11 cellular contexts compared by ENCODE assay signal in the genomic region with DNA sequence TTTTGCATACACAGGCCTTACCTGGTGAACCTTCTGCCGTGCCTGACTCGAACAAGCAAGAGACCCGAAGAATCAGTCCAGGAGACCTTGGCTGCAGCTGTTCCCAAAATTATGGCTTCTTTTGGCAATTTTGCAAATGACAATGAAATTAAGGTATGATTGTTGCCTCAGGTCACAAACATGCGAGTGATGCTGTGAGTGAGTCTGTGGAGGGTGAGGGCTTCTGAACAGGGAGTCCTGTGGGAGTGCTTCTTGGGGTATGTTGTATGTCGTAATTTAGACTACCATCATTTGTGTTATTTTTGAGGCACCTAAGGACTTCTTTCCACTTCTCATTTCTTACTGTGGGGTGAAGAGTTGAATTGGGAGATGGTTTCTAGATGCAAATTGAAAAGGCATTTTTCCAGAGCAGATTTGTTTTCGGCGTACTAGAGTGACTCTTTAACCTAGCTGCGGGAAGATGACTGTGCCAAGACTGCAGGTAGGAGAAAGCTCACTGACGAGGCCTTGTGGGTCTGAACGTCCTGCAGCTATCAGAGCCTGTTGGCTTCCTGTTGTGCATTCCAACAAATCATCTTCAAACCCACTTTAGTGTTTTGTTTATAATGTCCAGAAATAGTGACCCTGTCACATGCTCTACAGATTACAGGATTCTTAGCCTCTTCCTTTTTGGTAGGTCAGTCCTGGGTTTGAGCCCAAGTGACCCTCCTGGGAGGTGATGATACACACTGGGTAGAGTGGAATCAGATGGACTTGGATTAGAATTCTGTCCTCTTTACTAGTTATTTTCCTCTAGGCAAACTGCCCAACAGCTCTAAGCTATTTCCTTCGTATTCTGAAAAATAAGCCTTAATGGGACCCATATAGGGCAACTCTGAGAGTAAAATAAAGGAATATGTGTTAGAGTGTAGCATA. TPM values are rescaled to one million over a fixed set of nuclear protein-coding genes. Genes with fewer than 3 reads are reported as not detected.
DNase-seq lines count a peak whose midpoint lies in the region; ATAC-seq and TF ChIP-seq lines count a peak whose summit lies in the region.
"Had no signal": no experiment of that assay in that cellular context is flagged by ENCODE, and none has a peak within 500 bp of the region (broad histone marks: within the 10 kb centered on the region; RNA-seq: fewer than 3 reads in every experiment).

No MANE protein-coding gene starts in this region.

- no peak overlapping the region for H3K9ac ChIP-seq in Karpas-422 (ENCODE audit: low read length)

- H3K4me1 Mint-ChIP-seq in memory B cell = peaks cover 12% of the 10 kb centered on the region
- peaks cover 5 to 8% (median 7%) of the 10 kb centered on the region in 4 donors for H3K4me1 Mint-ChIP-seq in naive thymus-derived CD8-positive, alpha-beta T cell

- no peaks in the 10 kb centered on the region for H3K9me2 ChIP-seq in Karpas-422 (replicated peaks; ENCODE audit: insufficient read depth, low read length)

- H3K9me3 Mint-ChIP-seq in memory B cell = no peaks in the 10 kb centered on the region
- no peaks in the 10 kb centered on the region for H3K9me3 Mint-ChIP-seq in naive thymus-derived CD8-positive, alpha-beta T cell

- peaks cover 6% of the 10 kb centered on the region; the same call in 1 of the 2 replicates for H4K20me1 ChIP-seq in Karpas-422 (ENCODE audit: insufficient read depth, low read depth, low read length)

- H3K9me3 ChIP-seq in Karpas-422 (ENCODE audit: low read length) (no peaks in the 10 kb centered on the region), esophagus muscularis mucosa (no peaks in the 10 kb centered on the region)

- TF ChIP-seq EP300 in esophagus muscularis mucosa (IDR thresholded peaks at IDR 0.05) = no peak

- peaks cover 50% of the 10 kb centered on the region for H3K79me2 ChIP-seq in Karpas-422 (ENCODE audit: low read length)

- H3K4me3 ChIP-seq in Karpas-422 (ENCODE audit: low read length) (no peak overlapping the region), esophagus muscularis mucosa (no peak overlapping the region), urinary bladder (ENCODE audit: low read depth, low read length) (no peak overlapping the region)
- H3K4me3 ChIP-seq: GM12878 had no signal

- peaks cover 39% of the 10 kb centered on the region for H3K36me3 Mint-ChIP-seq in memory B cell
- peaks cover 0 to 89% (median 22%) of the 10 kb centered on the region in 3 donors for H3K36me3 Mint-ChIP-seq in naive thymus-derived CD8-positive, alpha-beta T cell

- H3K27me3 ChIP-seq in Karpas-422 (ENCODE audit: low read length) (no peaks in the 10 kb centered on the region), esophagus muscularis mucosa (no peaks in the 10 kb centered on the region)

- intact Hi-C loops in esophagus muscularis mucosa (cut with DNase I) = loop anchor here (2.0 to 10.0 kb wide), 3 partner anchors 15 to 97 kb away; no protein-coding TSS in a partner anchor

- H3K27ac ChIP-seq in Karpas-422 (ENCODE audit: low read length) (no peak overlapping the region), esophagus muscularis mucosa (replicated peaks in 1 of 4) (peak overlapping the region; percentile 73 to 83 (median 78)), urinary bladder (ENCODE audit: low read depth) (peak overlapping the region; percentile 44)

- no peaks in the 10 kb centered on the region for H3K27me3 Mint-ChIP-seq in memory B cell
- no peaks in the 10 kb centered on the region for H3K27me3 Mint-ChIP-seq in naive thymus-derived CD8-positive, alpha-beta T cell
- H3K27me3 Mint-ChIP-seq: naive thymus-derived CD4-positive, alpha-beta T cell had no signal

- H3K36me3 ChIP-seq in Karpas-422 (ENCODE audit: insufficient read depth, low read length) (peaks cover 38% of the 10 kb centered on the region), esophagus muscularis mucosa (peaks cover 0 to 60% (median 34%) of the 10 kb centered on the region in 4 donors), urinary bladder (ENCODE audit: insufficient read depth) (peaks cover 2% of the 10 kb centered on the region)

- H3K4me3 Mint-ChIP-seq in memory B cell = no peak overlapping the region
- no peak overlapping the region for H3K4me3 Mint-ChIP-seq in naive thymus-derived CD8-positive, alpha-beta T cell
- H3K4me3 Mint-ChIP-seq: naive thymus-derived CD4-positive, alpha-beta T cell had no signal

- H3K4me1 ChIP-seq in Karpas-422 (ENCODE audit: low read length) (peaks cover 2% of the 10 kb centered on the region; the same call in 1 of the 2 replicates), esophagus muscularis mucosa (peaks cover 33 to 63% (median 56%) of the 10 kb centered on the region in 4 donors), urinary bladder (ENCODE audit: insufficient read depth) (no peaks in the 10 kb centered on the region)

- ATAC-seq in memory B cell (ENCODE audit: low read depth) = no peak
- ATAC-seq in naive thymus-derived CD8-positive, alpha-beta T cell = no peak

- no peak for TF ChIP-seq POLR2A in esophagus muscularis mucosa (IDR thresholded peaks at IDR 0.05; ENCODE audit: low read depth)

- H3K4me2 ChIP-seq in Karpas-422 (ENCODE audit: low read depth, low read length, poor library complexity, severe bottlenecking) = no peak overlapping the region

- TF ChIP-seq CTCF in esophagus muscularis mucosa (IDR thresholded peaks at IDR 0.05) = no peak

- no peak overlapping the region for H2AFZ ChIP-seq in Karpas-422 (ENCODE audit: low read length)

- 55% methylated on average over 11 of the region's 11 CpGs for WGBS in esophagus muscularis mucosa
- 66% methylated on average over 11 of the region's 11 CpGs for WGBS in urinary bladder

- DNase-seq in Karpas-422 (peak; percentile 38), esophagus muscularis mucosa (ENCODE audit: extremely low spot score) (no peak), memory B cell (ENCODE audit: low spot score in 2 of 2) (no peak), NCI-H2227 (lab: John Stamatoyannopoulos, UW; ENCODE audit: unreplicated experiment) (no peak), HCEC 1CT (no peak)
- DNase-seq in naive thymus-derived CD8-positive, alpha-beta T cell = no peak
- DNase-seq: cortex of kidney, DMS 273 treated with DMSO at 0.1 percent for 48 hours had no signal

- POLR2A ChIA-PET in naive thymus-derived CD8-positive, alpha-beta T cell (lab: Charles Lee) = interaction anchor here (0.8 kb wide), 1 partner anchor 46 kb away, joined by 3 read pairs; no protein-coding TSS in a partner anchor

- peak overlapping the region; percentile 20 for H3K27ac Mint-ChIP-seq in memory B cell
- no peak overlapping the region for H3K27ac Mint-ChIP-seq in naive thymus-derived CD8-positive, alpha-beta T cell

RNA-seq across cellular contexts. Expression of gene HTT, which starts 33.0 kb away (rescaled TPM):
- 24.8 and 48.7 TPM in 2 replicates for total RNA-seq in Karpas-422 (2014; rRNA removed; shearing (Covaris generic); ENCODE audit: low replicate concordance)
- total RNA-seq in esophagus muscularis mucosa (10 to 100 TPM; 30.2 to 65.7 (median 49.3) TPM), urinary bladder (80.4 TPM)
- polyA plus RNA-seq in urinary bladder = 14.7 TPM
- 10 to 100 TPM; 56.7 to 64.6 TPM for total RNA-seq in naive thymus-derived CD8-positive, alpha-beta T cell
- polyA plus RNA-seq in naive thymus-derived CD8-positive, alpha-beta T cell = 1 to 10 TPM; 2.2 to 5.0 (median 2.7) TPM

RNA-seq across cellular contexts. Expression of gene HTT-AS, which starts 33.2 kb away (rescaled TPM):
- not detected in 2 replicates for total RNA-seq in Karpas-422 (2014; rRNA removed; shearing (Covaris generic); ENCODE audit: low replicate concordance)
- total RNA-seq in esophagus muscularis mucosa = not detected
- not detected for total RNA-seq in urinary bladder
- not detected for polyA plus RNA-seq in urinary bladder
- total RNA-seq in naive thymus-derived CD8-positive, alpha-beta T cell = not detected
- not detected for polyA plus RNA-seq in naive thymus-derived CD8-positive, alpha-beta T cell
- total RNA-seq: GM12878; naive thymus-derived CD4-positive, alpha-beta T cell had no signal
- polyA plus RNA-seq: GM12878; naive thymus-derived CD4-positive, alpha-beta T cell had no signal
